In genomic region chr12:102741196-102741595, GRCh38 we compare ENCODE assay signal across 27 cellular contexts.
"Had no signal": no experiment of that assay in that cellular context is flagged by ENCODE, and none has a peak within 500 bp of the region (broad histone marks: within the 10 kb centered on the region; RNA-seq: fewer than 3 reads in every experiment).

No MANE protein-coding gene starts in this region.

- H3K4me2 ChIP-seq: neural progenitor cell had no signal

- H3K4me1 Mint-ChIP-seq: naive thymus-derived CD8-positive, alpha-beta T cell; neural progenitor cell; stimulated activated effector memory CD8-positive, alpha-beta T cell treated with anti-CD3 and anti-CD28 coated beads, Interleukin-12 subunit alpha, Interleukin-12 subunit beta, amount 100 ng/mL, for 72 hours; stimulated activated naive B cell treated with anti-CD40 and anti-IgM and Interleukin-4, amounts not matched to agents 10 μg/mL and 1 μg/mL and 100 μg/mL, for 72 hours had no signal

- H3K27ac Mint-ChIP-seq: naive thymus-derived CD8-positive, alpha-beta T cell; natural killer cell treated with Interleukin-12 subunit alpha and Interleukin-12 subunit beta and Interleukin-15 and Interleukin-18, amount 100 ng/mL, for 72 hours; neural progenitor cell; progenitor cell of endocrine pancreas; stimulated activated effector memory CD8-positive, alpha-beta T cell treated with anti-CD3 and anti-CD28 coated beads, Interleukin-12 subunit alpha, Interleukin-12 subunit beta, amount 100 ng/mL, for 72 hours; stimulated activated naive B cell treated with anti-CD40 and anti-IgM and Interleukin-4, amounts not matched to agents 10 μg/mL and 1 μg/mL and 100 μg/mL, for 72 hours; stimulated activated naive CD8-positive, alpha-beta T cell treated with anti-CD3 and anti-CD28 coated beads, Interleukin-15, Interleukin-2, amounts not matched to agents 100 ng/mL and 50 ng/mL, for 24 hours had no signal

- DNase-seq: naive thymus-derived CD8-positive, alpha-beta T cell; occipital lobe; ovary; posterior cingulate gyrus; psoas muscle; right cardiac atrium; sigmoid colon; small intestine; stimulated activated CD4-positive, alpha-beta T cell treated with anti-CD3 and anti-CD28 coated beads, Interleukin-15, amount 100 ng/mL, for 24 hours; stimulated activated CD4-positive, alpha-beta T cell treated with anti-CD3 and anti-CD28 coated beads, Interleukin-2, amount 100 ng/mL, for 24 hours; stimulated activated CD4-positive, alpha-beta T cell treated with anti-CD3 and anti-CD28 coated beads, Interleukin-2, amount 100 ng/mL, for 48 hours; stimulated activated CD4-positive, alpha-beta T cell treated with anti-CD3 and anti-CD28 coated beads, Interleukin-4, amount 100 ng/mL, for 24 hours; stimulated activated naive B cell treated with anti-CD40 and anti-IgM and Interleukin-4, amounts not matched to agents 10 μg/mL and 1 μg/mL and 100 μg/mL, for 72 hours; stimulated activated naive CD4-positive, alpha-beta T cell treated with Interleukin-2 at 50 U/mL for 16 hours; stomach; thyroid gland; upper lobe of left lung had no signal

- H3K79me2 ChIP-seq: parathyroid adenoma had no signal

- ATAC-seq: naive thymus-derived CD8-positive, alpha-beta T cell; natural killer cell treated with Interleukin-12 subunit alpha and Interleukin-12 subunit beta and Interleukin-15 and Interleukin-18, amount 100 ng/mL, for 72 hours; psoas muscle; right cardiac atrium; stimulated activated naive B cell treated with anti-CD40 and anti-IgM and Interleukin-4, amounts not matched to agents 10 μg/mL and 1 μg/mL and 100 μg/mL, for 72 hours had no signal

- H3K4me3 Mint-ChIP-seq: naive thymus-derived CD8-positive, alpha-beta T cell; natural killer cell treated with Interleukin-12 subunit alpha and Interleukin-12 subunit beta and Interleukin-15 and Interleukin-18, amount 100 ng/mL, for 72 hours; neural progenitor cell; stimulated activated effector memory CD8-positive, alpha-beta T cell treated with anti-CD3 and anti-CD28 coated beads, Interleukin-12 subunit alpha, Interleukin-12 subunit beta, amount 100 ng/mL, for 72 hours; stimulated activated naive B cell treated with anti-CD40 and anti-IgM and Interleukin-4, amounts not matched to agents 10 μg/mL and 1 μg/mL and 100 μg/mL, for 72 hours; stimulated activated naive CD8-positive, alpha-beta T cell treated with anti-CD3 and anti-CD28 coated beads, Interleukin-15, Interleukin-2, amounts not matched to agents 100 ng/mL and 50 ng/mL, for 24 hours had no signal

- H3K27ac ChIP-seq: neural progenitor cell, ovary, parathyroid adenoma, psoas muscle, sigmoid colon, stomach, thoracic aorta, thyroid gland, upper lobe of left lung, vagina had no signal

- H3K27me3 ChIP-seq: neural progenitor cell, ovary, sigmoid colon, stomach, thyroid gland, tibial nerve, upper lobe of left lung, vagina had no signal

- H3K27me3 Mint-ChIP-seq: natural killer cell treated with Interleukin-12 subunit alpha and Interleukin-12 subunit beta and Interleukin-15 and Interleukin-18, amount 100 ng/mL, for 72 hours; progenitor cell of endocrine pancreas had no signal

- H2AFZ ChIP-seq: neural progenitor cell, parathyroid adenoma had no signal

- H3K9me3 Mint-ChIP-seq: natural killer cell treated with Interleukin-12 subunit alpha and Interleukin-12 subunit beta and Interleukin-15 and Interleukin-18, amount 100 ng/mL, for 72 hours; neural progenitor cell had no signal

- FAIRE-seq: small intestine, urothelium cell line had no signal

- H3K4me3 ChIP-seq: neural progenitor cell, ovary, psoas muscle, sigmoid colon, stomach, thoracic aorta, thyroid gland, tibial nerve, upper lobe of left lung, vagina had no signal

- H3K9me3 ChIP-seq: ovary, psoas muscle, thoracic aorta, thyroid gland, tibial nerve, upper lobe of left lung, vagina had no signal

- H3K4me1 ChIP-seq: neural progenitor cell, parathyroid adenoma, psoas muscle, sigmoid colon, stomach, thyroid gland, upper lobe of left lung had no signal

- H3K36me3 Mint-ChIP-seq: natural killer cell treated with Interleukin-12 subunit alpha and Interleukin-12 subunit beta and Interleukin-15 and Interleukin-18, amount 100 ng/mL, for 72 hours; neural progenitor cell; stimulated activated effector memory CD8-positive, alpha-beta T cell treated with anti-CD3 and anti-CD28 coated beads, Interleukin-12 subunit alpha, Interleukin-12 subunit beta, amount 100 ng/mL, for 72 hours had no signal

- H3K36me3 ChIP-seq: neural progenitor cell, ovary, sigmoid colon, stomach, thoracic aorta, thyroid gland, tibial nerve, upper lobe of left lung, vagina had no signal

- H3K9ac ChIP-seq: neural progenitor cell, parathyroid adenoma had no signal
